8 cellular contexts compared by ENCODE assay signal in genomic region chr20:45363611-45364492, GRCh38. TPM values are rescaled to one million over a fixed set of nuclear protein-coding genes. Genes with fewer than 3 reads are reported as not detected.
DNase-seq lines count a peak whose midpoint lies in the region; ATAC-seq and TF ChIP-seq lines count a peak whose summit lies in the region.

No MANE protein-coding gene starts in this region.

- CTCF ChIA-PET in SK-N-SH (lab: Yijun Ruan, JAX): interaction anchor here (0.6 to 15.6 kb wide), 35 partner anchors 9 to 407 kb away, joined by 3 to 143 read pairs (median 7); partner anchors contain the start of gene SDC4
- CTCF ChIA-PET in activated CD4-positive, alpha-beta memory T cell treated with anti-CD3 and anti-CD28 coated beads for 36 hours (lab: Charles Lee): interaction anchor here (0.7 to 21.4 kb wide), 31 partner anchors 9 to 607 kb away, joined by 3 to 503 read pairs (median 5); partner anchors contain the start of genes DNTTIP1, PIGT, SDC4 and TP53TG5

- intact Hi-C loops in activated CD4-positive, alpha-beta memory T cell treated with anti-CD3 and anti-CD28 coated beads for 36 hours (cut with micrococcal nuclease): loop anchor here (1.0 to 5.0 kb wide), 5 partner anchors 9 to 428 kb away; partner anchors contain the start of genes DNTTIP1, PIGT, SDC4 and WFDC3

- TF ChIP-seq CTCF in SK-N-SH (IDR thresholded peaks at IDR 0.05): no peak

- peaks cover 48% of the 10 kb centered on the region for H3K4me1 Mint-ChIP-seq in activated CD4-positive, alpha-beta memory T cell treated with anti-CD3 and anti-CD28 coated beads for 36 hours (ENCODE audit: low read depth)

- ATAC-seq in SK-N-SH treated with all-trans-retinoic acid at 6 μM for 48 hours: no peak
- ATAC-seq in GM19463 (IDR thresholded peaks at IDR 0.05; ENCODE audit: unreplicated experiment): no peak

- peaks cover 27% of the 10 kb centered on the region for H3K79me2 ChIP-seq in SK-N-SH (ENCODE audit: insufficient read depth)

- no peaks in the 10 kb centered on the region for H3K9me3 ChIP-seq in SK-N-SH
- H3K9me3 ChIP-seq in iPS-15b (ENCODE audit: control insufficient read depth, insufficient read depth, low read length): no peaks in the 10 kb centered on the region
- no peaks in the 10 kb centered on the region for H3K9me3 ChIP-seq in stomach smooth muscle (ENCODE audit: control insufficient read depth in 2 of 2, low read length in 2 of 2)

- POLR2A ChIA-PET in SK-N-SH (lab: Yijun Ruan, JAX): interaction anchor here (0.6 to 2.5 kb wide), 11 partner anchors 9 to 479 kb away, joined by 3 to 21 read pairs (median 4); partner anchors contain the start of genes PIGT and YWHAB
- POLR2A ChIA-PET in activated CD4-positive, alpha-beta memory T cell treated with anti-CD3 and anti-CD28 coated beads for 36 hours (lab: Charles Lee): interaction anchor here (0.8 to 3.2 kb wide), 8 partner anchors 8 to 73 kb away, joined by 3 to 19 read pairs (median 10); partner anchors contain the start of genes PIGT and SDC4

- H2AFZ ChIP-seq in SK-N-SH (ENCODE audit: low read depth): no peak overlapping the region

- H4K20me1 ChIP-seq in SK-N-SH (ENCODE audit: insufficient read depth): no peaks in the 10 kb centered on the region

- peak overlapping the region; percentile 94 for H3K27ac Mint-ChIP-seq in activated CD4-positive, alpha-beta memory T cell treated with anti-CD3 and anti-CD28 coated beads for 36 hours

- H3K4me1 ChIP-seq in SK-N-SH (ENCODE audit: control insufficient read depth in 1 of 2, insufficient read depth in 2 of 2, low read depth in 1 of 2, low read length in 1 of 2): peaks cover 0 to 9% of the 10 kb centered on the region in 2 experiments; a peak in 2 of 4 replicates
- H3K4me1 ChIP-seq in iPS-15b (ENCODE audit: control insufficient read depth, insufficient read depth, low read length): peaks cover 4% of the 10 kb centered on the region
- peaks cover 37% of the 10 kb centered on the region for H3K4me1 ChIP-seq in stomach smooth muscle (ENCODE audit: control insufficient read depth, insufficient read depth, low read length)

- peaks cover 17% of the 10 kb centered on the region for H3K36me3 Mint-ChIP-seq in activated CD4-positive, alpha-beta memory T cell treated with anti-CD3 and anti-CD28 coated beads for 36 hours

- no peaks in the 10 kb centered on the region for H3K27me3 Mint-ChIP-seq in activated CD4-positive, alpha-beta memory T cell treated with anti-CD3 and anti-CD28 coated beads for 36 hours

- H3K27ac ChIP-seq in SK-N-SH (ENCODE audit: low read depth in 2 of 2, low read length in 1 of 2): peak overlapping the region; percentile 91 to 97; a peak in 3 of 4 replicates
- H3K27ac ChIP-seq in stomach smooth muscle (ENCODE audit: low read length): peak overlapping the region; percentile 97

- 15% methylated on average over 23 of the region's 23 CpGs for WGBS in SK-N-SH (ENCODE audit: low lambda C conversion rate)

- H3K4me2 ChIP-seq in SK-N-SH: peak overlapping the region; percentile 92

- H3K9me2 ChIP-seq in SK-N-SH: no peaks in the 10 kb centered on the region

- H3K9ac ChIP-seq in SK-N-SH (peak overlapping the region; percentile 85), iPS-15b (ENCODE audit: low read depth, low read length) (peak overlapping the region; percentile 93), stomach smooth muscle (ENCODE audit: low read length in 2 of 2) (peak overlapping the region; percentile 94 to 97)

- peaks cover 21 to 38% of the 10 kb centered on the region in 2 experiments for H3K36me3 ChIP-seq in SK-N-SH (replicated peaks in 1 of 2; ENCODE audit: control insufficient read depth in 1 of 2, insufficient read depth in 2 of 2, low read length in 1 of 2)
- H3K36me3 ChIP-seq in iPS-15b (ENCODE audit: control insufficient read depth, insufficient read depth, low read length): peaks cover 15% of the 10 kb centered on the region
- peaks cover 23 to 29% of the 10 kb centered on the region in 2 donors for H3K36me3 ChIP-seq in stomach smooth muscle (ENCODE audit: control insufficient read depth in 2 of 2, insufficient read depth in 2 of 2, low read length in 2 of 2)

- no peak for DNase-seq in SK-N-SH
- DNase-seq in activated CD4-positive, alpha-beta memory T cell treated with anti-CD3 and anti-CD28 coated beads for 36 hours: no peak
- DNase-seq in epidermal melanocyte (ENCODE audit: insufficient read length, low spot score): no peak
- DNase-seq in NCI-H82 (lab: John Stamatoyannopoulos, UW): no peak

- H3F3A ChIP-seq in SK-N-SH (replicated peaks; ENCODE audit: insufficient read depth): no peaks in the 10 kb centered on the region

- no peak for TF ChIP-seq EP300 in SK-N-SH (IDR thresholded peaks at IDR 0.05; ENCODE audit: borderline replicate concordance in 1 of 2, low read depth in 1 of 2, low read length in 1 of 2)

- H3K4me3 Mint-ChIP-seq in activated CD4-positive, alpha-beta memory T cell treated with anti-CD3 and anti-CD28 coated beads for 36 hours: peak overlapping the region; percentile 96

- H3K9me3 Mint-ChIP-seq in activated CD4-positive, alpha-beta memory T cell treated with anti-CD3 and anti-CD28 coated beads for 36 hours: no peaks in the 10 kb centered on the region

- no peak for TF ChIP-seq RAD21 in SK-N-SH (IDR thresholded peaks at IDR 0.05; ENCODE audit: low read length)

- H3K4me3 ChIP-seq in SK-N-SH (ENCODE audit: low read depth in 2 of 2, low read length in 1 of 2) (peak overlapping the region; percentile 80 to 92), iPS-15b (ENCODE audit: low read depth, low read length) (peak overlapping the region; percentile 96), stomach smooth muscle (ENCODE audit: low read length in 2 of 2) (peak overlapping the region; percentile 84 to 92)

- H3K27me3 ChIP-seq in SK-N-SH (ENCODE audit: insufficient read depth) (no peaks in the 10 kb centered on the region), iPS-15b (ENCODE audit: control insufficient read depth, insufficient read depth, low read length) (no peaks in the 10 kb centered on the region), stomach smooth muscle (ENCODE audit: control insufficient read depth in 1 of 2, insufficient read depth in 2 of 2, low read length in 2 of 2) (no peaks in the 10 kb centered on the region)

TF ChIP-seq in SK-N-SH, 30 proteins besides CTCF, POLR2A, EP300 and RAD21 (continues in another document):
- no peak for TF ChIP-seq MXI1 (IDR thresholded peaks at IDR 0.05; ENCODE audit: low read depth, low read length)
- TF ChIP-seq, protein P1, sequence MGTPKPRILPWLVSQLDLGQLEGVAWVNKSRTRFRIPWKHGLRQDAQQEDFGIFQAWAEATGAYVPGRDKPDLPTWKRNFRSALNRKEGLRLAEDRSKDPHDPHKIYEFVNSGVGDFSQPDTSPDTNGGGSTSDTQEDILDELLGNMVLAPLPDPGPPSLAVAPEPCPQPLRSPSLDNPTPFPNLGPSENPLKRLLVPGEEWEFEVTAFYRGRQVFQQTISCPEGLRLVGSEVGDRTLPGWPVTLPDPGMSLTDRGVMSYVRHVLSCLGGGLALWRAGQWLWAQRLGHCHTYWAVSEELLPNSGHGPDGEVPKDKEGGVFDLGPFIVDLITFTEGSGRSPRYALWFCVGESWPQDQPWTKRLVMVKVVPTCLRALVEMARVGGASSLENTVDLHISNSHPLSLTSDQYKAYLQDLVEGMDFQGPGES (IDR thresholded peaks at IDR 0.05; ENCODE audit: low read depth, low read length): no peak
- no peak for TF ChIP-seq NRF1 (IDR thresholded peaks at IDR 0.05; ENCODE audit: low read depth, low read length)

TF ChIP-seq in SK-N-SH treated with all-trans-retinoic acid at 6 μM for 48 hours, 23 proteins besides CTCF, POLR2A, EP300 and RAD21 (continues in another document):
- TF ChIP-seq ARNTL (CRISPR knock-in tag; IDR thresholded peaks at IDR 0.05; ENCODE audit: borderline replicate concordance, low read depth): no peak
- TF ChIP-seq PPARA (CRISPR knock-in tag; IDR thresholded peaks at IDR 0.05; ENCODE audit: borderline replicate concordance): no peak
- no peak for TF ChIP-seq ZFP30 (CRISPR knock-in tag; IDR thresholded peaks at IDR 0.05)
- TF ChIP-seq, protein P2, sequence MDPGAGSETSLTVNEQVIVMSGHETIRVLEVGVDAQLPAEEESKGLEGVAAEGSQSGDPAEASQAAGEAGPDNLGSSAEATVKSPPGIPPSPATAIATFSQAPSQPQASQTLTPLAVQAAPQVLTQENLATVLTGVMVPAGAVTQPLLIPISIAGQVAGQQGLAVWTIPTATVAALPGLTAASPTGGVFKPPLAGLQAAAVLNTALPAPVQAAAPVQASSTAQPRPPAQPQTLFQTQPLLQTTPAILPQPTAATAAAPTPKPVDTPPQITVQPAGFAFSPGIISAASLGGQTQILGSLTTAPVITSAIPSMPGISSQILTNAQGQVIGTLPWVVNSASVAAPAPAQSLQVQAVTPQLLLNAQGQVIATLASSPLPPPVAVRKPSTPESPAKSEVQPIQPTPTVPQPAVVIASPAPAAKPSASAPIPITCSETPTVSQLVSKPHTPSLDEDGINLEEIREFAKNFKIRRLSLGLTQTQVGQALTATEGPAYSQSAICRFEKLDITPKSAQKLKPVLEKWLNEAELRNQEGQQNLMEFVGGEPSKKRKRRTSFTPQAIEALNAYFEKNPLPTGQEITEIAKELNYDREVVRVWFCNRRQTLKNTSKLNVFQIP (CRISPR knock-in tag; IDR thresholded peaks at IDR 0.05; ENCODE audit: borderline replicate concordance, low read depth): no peak
- no peak for TF ChIP-seq ZC3H10 (CRISPR knock-in tag; IDR thresholded peaks at IDR 0.05)

RNA-seq across cellular contexts. Expression of gene SYS1, which starts 0.9 kb away (rescaled TPM):
- polyA plus RNA-seq in SK-N-SH (2012; rRNA removed): 26.5 and 26.9 TPM in 2 replicates
- polyA plus RNA-seq in SK-N-SH (2012; cell fraction: cytosol; rRNA removed): 14.0 and 16.3 TPM in 2 replicates
- 12.4 and 20.0 TPM in 2 replicates for polyA plus RNA-seq in SK-N-SH (2012; cell fraction: nucleus; rRNA removed)
- total RNA-seq in activated CD4-positive, alpha-beta memory T cell treated with anti-CD3 and anti-CD28 coated beads for 36 hours: 10 to 100 TPM; 19.9 to 24.8 TPM

RNA-seq across cellular contexts. Expression of gene TP53TG5, which starts 14.3 kb away (rescaled TPM):
- polyA plus RNA-seq in SK-N-SH (2012; rRNA removed): not detected in 2 replicates
- polyA plus RNA-seq in SK-N-SH (2012; cell fraction: cytosol; rRNA removed): 0.01 TPM in 1 of 2 replicates, not detected in the other
- not detected in 2 replicates for polyA plus RNA-seq in SK-N-SH (2012; cell fraction: nucleus; rRNA removed)
- total RNA-seq in activated CD4-positive, alpha-beta memory T cell treated with anti-CD3 and anti-CD28 coated beads for 36 hours: under 1 TPM; 0.24 to 0.55 TPM

RNA-seq across cellular contexts. Expression of gene SDC4, which starts 15.6 kb away (rescaled TPM):
- 131 and 192 TPM in 2 replicates for polyA plus RNA-seq in SK-N-SH (2012; rRNA removed)
- polyA plus RNA-seq in SK-N-SH (2012; cell fraction: cytosol; rRNA removed): 139 and 153 TPM in 2 replicates
- polyA plus RNA-seq in SK-N-SH (2012; cell fraction: nucleus; rRNA removed): 94.9 and 96.1 TPM in 2 replicates
- total RNA-seq in activated CD4-positive, alpha-beta memory T cell treated with anti-CD3 and anti-CD28 coated beads for 36 hours: 10 to 100 TPM; 67.8 to 69.8 TPM

RNA-seq across cellular contexts. Expression of gene DBNDD2, which starts 44.2 kb away (rescaled TPM):
- polyA plus RNA-seq in SK-N-SH (2012; rRNA removed): 22.4 and 24.5 TPM in 2 replicates
- 19.1 and 21.5 TPM in 2 replicates for polyA plus RNA-seq in SK-N-SH (2012; cell fraction: cytosol; rRNA removed)
- polyA plus RNA-seq in SK-N-SH (2012; cell fraction: nucleus; rRNA removed): 12.6 and 14.5 TPM in 2 replicates
- 10 to 100 TPM; 21.6 to 22.6 TPM for total RNA-seq in activated CD4-positive, alpha-beta memory T cell treated with anti-CD3 and anti-CD28 coated beads for 36 hours

RNA-seq across cellular contexts. Expression of gene PIGT, which starts 52.1 kb away (rescaled TPM):
- 144 and 149 TPM in 2 replicates for polyA plus RNA-seq in SK-N-SH (2012; rRNA removed)
- polyA plus RNA-seq in SK-N-SH (2012; cell fraction: cytosol; rRNA removed): 76.4 and 109 TPM in 2 replicates
- polyA plus RNA-seq in SK-N-SH (2012; cell fraction: nucleus; rRNA removed): 87.9 and 103 TPM in 2 replicates
- total RNA-seq in activated CD4-positive, alpha-beta memory T cell treated with anti-CD3 and anti-CD28 coated beads for 36 hours: 10 to 100 TPM; 41.5 to 44.4 TPM
